ENCODE assay signal across 1 cellular context in the genomic region with DNA sequence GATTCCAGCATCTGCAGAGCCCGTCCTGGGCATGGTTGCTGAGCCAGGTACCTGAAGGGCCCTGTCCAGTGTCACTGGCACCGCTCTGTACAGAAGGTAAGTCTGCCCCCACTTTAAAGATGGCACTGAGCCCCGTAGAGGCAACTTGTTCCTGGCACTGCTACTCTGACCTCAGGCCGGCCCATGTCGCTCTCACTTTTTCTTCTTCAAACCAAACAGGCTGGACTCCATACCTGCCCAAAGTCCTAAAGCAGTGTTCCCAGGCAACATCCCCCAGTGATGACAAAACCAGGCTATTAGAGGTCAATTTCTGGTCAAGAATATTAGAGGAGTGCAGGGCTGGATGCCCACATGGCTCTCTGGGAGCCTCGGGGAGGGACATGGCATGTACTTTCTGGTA.
TF ChIP-seq lines count a peak whose summit lies in the region.

No MANE protein-coding gene starts in this region.

TF ChIP-seq in liver, 16 proteins besides CTCF, POLR2A, EP300 and RAD21 (continued from another document):
- TF ChIP-seq, protein P1, sequence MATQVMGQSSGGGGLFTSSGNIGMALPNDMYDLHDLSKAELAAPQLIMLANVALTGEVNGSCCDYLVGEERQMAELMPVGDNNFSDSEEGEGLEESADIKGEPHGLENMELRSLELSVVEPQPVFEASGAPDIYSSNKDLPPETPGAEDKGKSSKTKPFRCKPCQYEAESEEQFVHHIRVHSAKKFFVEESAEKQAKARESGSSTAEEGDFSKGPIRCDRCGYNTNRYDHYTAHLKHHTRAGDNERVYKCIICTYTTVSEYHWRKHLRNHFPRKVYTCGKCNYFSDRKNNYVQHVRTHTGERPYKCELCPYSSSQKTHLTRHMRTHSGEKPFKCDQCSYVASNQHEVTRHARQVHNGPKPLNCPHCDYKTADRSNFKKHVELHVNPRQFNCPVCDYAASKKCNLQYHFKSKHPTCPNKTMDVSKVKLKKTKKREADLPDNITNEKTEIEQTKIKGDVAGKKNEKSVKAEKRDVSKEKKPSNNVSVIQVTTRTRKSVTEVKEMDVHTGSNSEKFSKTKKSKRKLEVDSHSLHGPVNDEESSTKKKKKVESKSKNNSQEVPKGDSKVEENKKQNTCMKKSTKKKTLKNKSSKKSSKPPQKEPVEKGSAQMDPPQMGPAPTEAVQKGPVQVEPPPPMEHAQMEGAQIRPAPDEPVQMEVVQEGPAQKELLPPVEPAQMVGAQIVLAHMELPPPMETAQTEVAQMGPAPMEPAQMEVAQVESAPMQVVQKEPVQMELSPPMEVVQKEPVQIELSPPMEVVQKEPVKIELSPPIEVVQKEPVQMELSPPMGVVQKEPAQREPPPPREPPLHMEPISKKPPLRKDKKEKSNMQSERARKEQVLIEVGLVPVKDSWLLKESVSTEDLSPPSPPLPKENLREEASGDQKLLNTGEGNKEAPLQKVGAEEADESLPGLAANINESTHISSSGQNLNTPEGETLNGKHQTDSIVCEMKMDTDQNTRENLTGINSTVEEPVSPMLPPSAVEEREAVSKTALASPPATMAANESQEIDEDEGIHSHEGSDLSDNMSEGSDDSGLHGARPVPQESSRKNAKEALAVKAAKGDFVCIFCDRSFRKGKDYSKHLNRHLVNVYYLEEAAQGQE (IDR thresholded peaks at IDR 0.05) = peak; percentile 77
- TF ChIP-seq, protein P2, sequence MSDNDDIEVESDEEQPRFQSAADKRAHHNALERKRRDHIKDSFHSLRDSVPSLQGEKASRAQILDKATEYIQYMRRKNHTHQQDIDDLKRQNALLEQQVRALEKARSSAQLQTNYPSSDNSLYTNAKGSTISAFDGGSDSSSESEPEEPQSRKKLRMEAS (IDR thresholded peaks at IDR 0.05) = no peak
- TF ChIP-seq NR2F2 (IDR thresholded peaks at IDR 0.05) = peak; percentile 81
- peak in 1 of 2 donors; percentile 55 for TF ChIP-seq GABPA (IDR thresholded peaks at IDR 0.05 in 1 of 2, conservative IDR thresholded peaks at IDR 0.05 in 1 of 2)
- TF ChIP-seq, protein P3, sequence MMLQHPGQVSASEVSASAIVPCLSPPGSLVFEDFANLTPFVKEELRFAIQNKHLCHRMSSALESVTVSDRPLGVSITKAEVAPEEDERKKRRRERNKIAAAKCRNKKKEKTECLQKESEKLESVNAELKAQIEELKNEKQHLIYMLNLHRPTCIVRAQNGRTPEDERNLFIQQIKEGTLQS (IDR thresholded peaks at IDR 0.05) = peak; percentile 74
- TF ChIP-seq SP1 (IDR thresholded peaks at IDR 0.05) = peak; percentile 100
- peak in 1 of 2 donors; percentile 75 for TF ChIP-seq EGR1 (IDR thresholded peaks at IDR 0.05; ENCODE audit: low read depth in 2 of 2)
- TF ChIP-seq JUND (IDR thresholded peaks at IDR 0.05) = peak; percentile 70 to 90
- TF ChIP-seq FOXA1 (IDR thresholded peaks at IDR 0.05) = peak; percentile 86
- peak; percentile 98 for TF ChIP-seq HNF4G (IDR thresholded peaks at IDR 0.05)
- peak; percentile 29 for TF ChIP-seq FOXA2 (IDR thresholded peaks at IDR 0.05)
- peak; percentile 90 for TF ChIP-seq YY1 (IDR thresholded peaks at IDR 0.05)
- no peak for TF ChIP-seq TAF1 (conservative IDR thresholded peaks at IDR 0.05)
